Comparison of ENCODE assay signal across 23 cellular contexts in genomic region chr6:137117605-137118004, GRCh38. TPM values are rescaled to one million over a fixed set of nuclear protein-coding genes. Genes with fewer than 3 reads are reported as not detected.
A peak's percentile ranks its signal among the peaks of the same experiment; 100 is the strongest.
DNase-seq lines count a peak whose midpoint lies in the region; ATAC-seq and TF ChIP-seq lines count a peak whose summit lies in the region.
"Had no signal": no experiment of that assay in that cellular context is flagged by ENCODE, and none has a peak within 500 bp of the region (broad histone marks: within the 10 kb centered on the region; RNA-seq: fewer than 3 reads in every experiment).

No MANE protein-coding gene starts in this region.

- intact Hi-C loops in breast epithelium (cut with DNase I; ENCODE audit: low total_unique reads) (no loop called here), mammary epithelial cell (cut with micrococcal nuclease) (no loop called here), head of caudate nucleus (cut with DNase I) (no loop called here), upper lobe of right lung (cut with DNase I) (no loop called here)
- intact Hi-C loops in activated CD4-positive, alpha-beta T cell treated with anti-CD3 and anti-CD28 coated beads for 36 hours (cut with DNase I, micrococcal nuclease) = no loop called here

- peaks cover 19% of the 10 kb centered on the region for H3K36me3 Mint-ChIP-seq in neural crest cell (ENCODE audit: low read depth)
- no peaks in the 10 kb centered on the region for H3K36me3 Mint-ChIP-seq in activated CD4-positive, alpha-beta T cell treated with anti-CD3 and anti-CD28 coated beads for 36 hours (ENCODE audit: low read depth)
- no peaks in the 10 kb centered on the region for H3K36me3 Mint-ChIP-seq in stimulated activated effector memory CD8-positive, alpha-beta T cell treated with anti-CD3 and anti-CD28 coated beads, Interleukin-12 subunit alpha, Interleukin-12 subunit beta, amount 100 ng/mL, for 72 hours

- no peak overlapping the region for H3K9ac ChIP-seq in mammary epithelial cell (ENCODE audit: insufficient read depth, low read length)
- H3K9ac ChIP-seq: BLaER1 treated with 17β-estradiol and CSF1 and Interleukin-3, amounts not matched to agents 10 nM and 100 nM had no signal

- DNase-seq in breast epithelium (ENCODE audit: low spot score in 2 of 2) (no peak), mammary epithelial cell (no peak), head of caudate nucleus (peak in 23 of 42 donors; percentile 2 to 64 (median 31)), neural crest cell (ENCODE audit: low read depth, low spot score) (no peak), germinal center (ENCODE audit: low spot score) (no peak), upper lobe of right lung (no peak)
- no peak for DNase-seq in activated CD4-positive, alpha-beta T cell treated with anti-CD3 and anti-CD28 coated beads for 36 hours
- no peak for DNase-seq in stimulated activated effector memory CD8-positive, alpha-beta T cell treated with anti-CD3 and anti-CD28 coated beads, Interleukin-12 subunit alpha, Interleukin-12 subunit beta, amount 100 ng/mL, for 72 hours (ENCODE audit: low spot score in 2 of 2)
- DNase-seq: ACHN; CD4-positive, alpha-beta memory T cell; KG1; NCI-H1092 treated with DMSO at 0.1 percent for 48 hours; NCI-H1436 treated with DMSO at 0.1 percent for 48 hours; NCI-H1930; NCI-H345; NCI-H524 treated with DMSO at 0.1 percent for 48 hours had no signal

- no peaks in the 10 kb centered on the region for H3K27me3 Mint-ChIP-seq in neural crest cell (ENCODE audit: low read depth)
- H3K27me3 Mint-ChIP-seq in activated CD4-positive, alpha-beta T cell treated with anti-CD3 and anti-CD28 coated beads for 36 hours = peaks cover 4% of the 10 kb centered on the region

- no peaks in the 10 kb centered on the region for H3K4me1 ChIP-seq in breast epithelium
- H3K4me1 ChIP-seq in mammary epithelial cell (ENCODE audit: insufficient read depth, low read length) = no peaks in the 10 kb centered on the region
- peaks cover 7% of the 10 kb centered on the region for H3K4me1 ChIP-seq in upper lobe of right lung
- H3K4me1 ChIP-seq: BLaER1 treated with 17β-estradiol and CSF1 and Interleukin-3, amounts not matched to agents 10 nM and 100 nM; HAP-1 had no signal

- CTCF ChIA-PET in mammary epithelial cell (lab: Charles Lee; ENCODE audit: low non-redundant PET) = no interaction called here
- CTCF ChIA-PET in activated CD4-positive, alpha-beta T cell treated with anti-CD3 and anti-CD28 coated beads for 36 hours (lab: Charles Lee) = no interaction called here

- no peaks in the 10 kb centered on the region for H3K79me2 ChIP-seq in mammary epithelial cell (ENCODE audit: insufficient read depth, low read length)

- BruUV-seq in mammary epithelial cell (replicated peaks; lab: Mats Ljungman, UMichigan) = no TSS peak

- H3K4me2 ChIP-seq in mammary epithelial cell (ENCODE audit: insufficient read depth, low read depth, low read length) = no peak overlapping the region
- H3K4me2 ChIP-seq: BLaER1 treated with 17β-estradiol and CSF1 and Interleukin-3, amounts not matched to agents 10 nM and 100 nM; GM23338 had no signal

- ATAC-seq in activated CD4-positive, alpha-beta T cell treated with anti-CD3 and anti-CD28 coated beads for 36 hours = no peak
- ATAC-seq in stimulated activated effector memory CD8-positive, alpha-beta T cell treated with anti-CD3 and anti-CD28 coated beads, Interleukin-12 subunit alpha, Interleukin-12 subunit beta, amount 100 ng/mL, for 72 hours = no peak
- ATAC-seq in upper lobe of right lung = no peak
- ATAC-seq: GM23338, Panc1 had no signal

- 0% methylated on average over 2 of the region's 2 CpGs for WGBS in mammary epithelial cell (ENCODE audit: low coverage, missing lambda C conversion rate)

- H3K4me3 ChIP-seq in breast epithelium (no peak overlapping the region), mammary epithelial cell (replicated peaks in 1 of 3; ENCODE audit: insufficient read depth in 1 of 3, low read depth in 2 of 3, low read length in 3 of 3) (no peak overlapping the region), upper lobe of right lung (no peak overlapping the region)
- H3K4me3 ChIP-seq: BLaER1 treated with 17β-estradiol and CSF1 and Interleukin-3, amounts not matched to agents 10 nM and 100 nM; GM23338; HAP-1 had no signal

- no peak for TF ChIP-seq POLR2A in breast epithelium (IDR thresholded peaks at IDR 0.05)

- no peaks in the 10 kb centered on the region for H3K36me3 ChIP-seq in breast epithelium
- no peaks in the 10 kb centered on the region for H3K36me3 ChIP-seq in mammary epithelial cell (ENCODE audit: insufficient read depth, low read length)
- no peaks in the 10 kb centered on the region for H3K36me3 ChIP-seq in upper lobe of right lung
- H3K36me3 ChIP-seq: BLaER1 treated with 17β-estradiol and CSF1 and Interleukin-3, amounts not matched to agents 10 nM and 100 nM; HAP-1 had no signal

- no peaks in the 10 kb centered on the region for H4K20me1 ChIP-seq in mammary epithelial cell (ENCODE audit: insufficient read depth, low read length)
- H4K20me1 ChIP-seq: BLaER1 treated with 17β-estradiol and CSF1 and Interleukin-3, amounts not matched to agents 10 nM and 100 nM had no signal

- H3K9me3 ChIP-seq in breast epithelium (peaks cover 6 to 10% of the 10 kb centered on the region in 2 donors), mammary epithelial cell (replicated peaks; ENCODE audit: insufficient read depth, low read length) (no peaks in the 10 kb centered on the region), upper lobe of right lung (peaks cover 8% of the 10 kb centered on the region)
- H3K9me3 ChIP-seq: HAP-1 had no signal

- POLR2A ChIA-PET in activated CD4-positive, alpha-beta T cell treated with anti-CD3 and anti-CD28 coated beads for 36 hours (lab: Charles Lee) = no interaction called here

- in situ Hi-C loops in mammary epithelial cell (cut with MboI; ENCODE audit: low sequenced_read_pairs in 2 of 2) = no loop called here

- peak overlapping the region; percentile 8 to 54 for H3K27ac ChIP-seq in breast epithelium
- no peak overlapping the region for H3K27ac ChIP-seq in mammary epithelial cell (ENCODE audit: insufficient read depth, low read depth, low read length)
- H3K27ac ChIP-seq in upper lobe of right lung = no peak overlapping the region
- H3K27ac ChIP-seq: 22Rv1; BLaER1 treated with 17β-estradiol and CSF1 and Interleukin-3, amounts not matched to agents 10 nM and 100 nM had no signal

- H3K27me3 ChIP-seq in breast epithelium (no peaks in the 10 kb centered on the region), mammary epithelial cell (ENCODE audit: insufficient read depth, low read length) (no peaks in the 10 kb centered on the region), upper lobe of right lung (no peaks in the 10 kb centered on the region)
- H3K27me3 ChIP-seq: BLaER1 treated with 17β-estradiol and CSF1 and Interleukin-3, amounts not matched to agents 10 nM and 100 nM had no signal

- H3K4me1 Mint-ChIP-seq in neural crest cell = peaks cover 32% of the 10 kb centered on the region
- H3K4me1 Mint-ChIP-seq in activated CD4-positive, alpha-beta T cell treated with anti-CD3 and anti-CD28 coated beads for 36 hours = no peaks in the 10 kb centered on the region
- H3K4me1 Mint-ChIP-seq in stimulated activated effector memory CD8-positive, alpha-beta T cell treated with anti-CD3 and anti-CD28 coated beads, Interleukin-12 subunit alpha, Interleukin-12 subunit beta, amount 100 ng/mL, for 72 hours = peaks cover 17% of the 10 kb centered on the region
- H3K4me1 Mint-ChIP-seq: GM23338 had no signal

- H3K27ac Mint-ChIP-seq in neural crest cell (ENCODE audit: unreplicated experiment) = peak overlapping the region; percentile 76
- no peak overlapping the region for H3K27ac Mint-ChIP-seq in activated CD4-positive, alpha-beta T cell treated with anti-CD3 and anti-CD28 coated beads for 36 hours
- H3K27ac Mint-ChIP-seq in stimulated activated effector memory CD8-positive, alpha-beta T cell treated with anti-CD3 and anti-CD28 coated beads, Interleukin-12 subunit alpha, Interleukin-12 subunit beta, amount 100 ng/mL, for 72 hours = no peak overlapping the region
- H3K27ac Mint-ChIP-seq: CD4-positive, alpha-beta memory T cell; GM23338 had no signal

- TF ChIP-seq CTCF in breast epithelium (IDR thresholded peaks at IDR 0.05) (no peak), mammary epithelial cell (conservative IDR thresholded peaks at IDR 0.05 in 1 of 2, IDR thresholded peaks at IDR 0.05 in 1 of 2; ENCODE audit: extremely low read depth in 1 of 2, insufficient read depth in 1 of 2, low read depth in 1 of 2, low read length in 2 of 2) (no peak), neural crest cell (conservative IDR thresholded peaks at IDR 0.05) (no peak), upper lobe of right lung (IDR thresholded peaks at IDR 0.05) (no peak)

- no peak overlapping the region for H2AFZ ChIP-seq in mammary epithelial cell (ENCODE audit: low read depth, low read length)
- H2AFZ ChIP-seq: GM23338 had no signal

- H3K4me3 Mint-ChIP-seq in neural crest cell = peak overlapping the region; percentile 52
- no peak overlapping the region for H3K4me3 Mint-ChIP-seq in activated CD4-positive, alpha-beta T cell treated with anti-CD3 and anti-CD28 coated beads for 36 hours
- H3K4me3 Mint-ChIP-seq in stimulated activated effector memory CD8-positive, alpha-beta T cell treated with anti-CD3 and anti-CD28 coated beads, Interleukin-12 subunit alpha, Interleukin-12 subunit beta, amount 100 ng/mL, for 72 hours = no peak overlapping the region
- H3K4me3 Mint-ChIP-seq: GM23338 had no signal

- dilution Hi-C loops in mammary epithelial cell (cut with HindIII; ENCODE audit: low sequenced_read_pairs) = no loop called here

- peaks cover 15% of the 10 kb centered on the region for H3K9me3 Mint-ChIP-seq in neural crest cell
- H3K9me3 Mint-ChIP-seq in activated CD4-positive, alpha-beta T cell treated with anti-CD3 and anti-CD28 coated beads for 36 hours (ENCODE audit: low read depth) = peaks cover 13% of the 10 kb centered on the region
- H3K9me3 Mint-ChIP-seq in stimulated activated effector memory CD8-positive, alpha-beta T cell treated with anti-CD3 and anti-CD28 coated beads, Interleukin-12 subunit alpha, Interleukin-12 subunit beta, amount 100 ng/mL, for 72 hours = no peaks in the 10 kb centered on the region

RNA-seq across cellular contexts. Expression of gene IL22RA2, which starts 55.8 kb away (rescaled TPM):
- total RNA-seq in breast epithelium (under 1 TPM in 1 of 3 donors, not detected in 2; 0.15 TPM), mammary epithelial cell (not detected), neural crest cell (not detected in 2 replicates), upper lobe of right lung (not detected)
- polyA plus RNA-seq in mammary epithelial cell = not detected
- not detected for polyA minus RNA-seq in mammary epithelial cell
- not detected for total RNA-seq in activated CD4-positive, alpha-beta T cell treated with anti-CD3 and anti-CD28 coated beads for 36 hours
- total RNA-seq: CD4-positive, alpha-beta memory T cell; G401; GM23338; HT1080 had no signal
- polyA plus RNA-seq: CD4-positive, alpha-beta memory T cell; GM23338 had no signal

Comparison
In these comparisons a context has a peak if more than half of its experiments do, and no peak if none do; other contexts are left out.
1. H3K27ac ChIP-seq: peak in breast epithelium (2 of 2); none in mammary epithelial cell (single experiment) and upper lobe of right lung (single experiment).
2. DNase-seq: peak in head of caudate nucleus (23 of 42); none in breast epithelium (0 of 2), mammary epithelial cell (single experiment), neural crest cell (single experiment), activated CD4-positive, alpha-beta T cell treated with anti-CD3 and anti-CD28 coated beads for 36 hours (single experiment), germinal center (single experiment), stimulated activated effector memory CD8-positive, alpha-beta T cell treated with anti-CD3 and anti-CD28 coated beads, Interleukin-12 subunit alpha, Interleukin-12 subunit beta, amount 100 ng/mL, for 72 hours (0 of 2) and upper lobe of right lung (single experiment).